1 cellular context compared by ENCODE assay signal in the genomic region with DNA sequence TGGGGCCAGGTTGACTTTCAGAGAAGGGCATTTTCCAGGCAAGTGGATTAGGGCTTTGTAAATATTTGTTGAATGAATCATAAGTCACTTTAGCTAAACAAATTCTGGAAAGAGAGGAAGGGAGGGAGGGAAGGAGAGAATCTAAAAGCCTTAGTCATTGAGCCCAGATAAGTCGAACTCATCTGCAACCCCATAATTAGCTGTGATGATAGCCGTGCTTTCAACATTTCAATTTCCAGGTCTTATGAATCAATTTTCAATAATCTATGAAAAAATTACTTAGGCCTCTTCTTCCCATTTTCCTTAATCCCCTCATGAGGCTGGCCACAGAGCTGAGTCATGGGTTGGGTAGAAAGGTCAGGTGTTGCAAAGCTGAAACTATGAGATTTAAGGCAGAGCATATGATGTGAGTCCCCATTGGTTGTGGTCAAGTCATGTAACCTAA.
TF ChIP-seq lines count a peak whose summit lies in the region.

No MANE protein-coding gene starts in this region.

TF ChIP-seq in HepG2, 621 proteins besides CTCF, POLR2A, EP300 and RAD21 (continued from another document and continues in another):
- TF ChIP-seq, protein P1, sequence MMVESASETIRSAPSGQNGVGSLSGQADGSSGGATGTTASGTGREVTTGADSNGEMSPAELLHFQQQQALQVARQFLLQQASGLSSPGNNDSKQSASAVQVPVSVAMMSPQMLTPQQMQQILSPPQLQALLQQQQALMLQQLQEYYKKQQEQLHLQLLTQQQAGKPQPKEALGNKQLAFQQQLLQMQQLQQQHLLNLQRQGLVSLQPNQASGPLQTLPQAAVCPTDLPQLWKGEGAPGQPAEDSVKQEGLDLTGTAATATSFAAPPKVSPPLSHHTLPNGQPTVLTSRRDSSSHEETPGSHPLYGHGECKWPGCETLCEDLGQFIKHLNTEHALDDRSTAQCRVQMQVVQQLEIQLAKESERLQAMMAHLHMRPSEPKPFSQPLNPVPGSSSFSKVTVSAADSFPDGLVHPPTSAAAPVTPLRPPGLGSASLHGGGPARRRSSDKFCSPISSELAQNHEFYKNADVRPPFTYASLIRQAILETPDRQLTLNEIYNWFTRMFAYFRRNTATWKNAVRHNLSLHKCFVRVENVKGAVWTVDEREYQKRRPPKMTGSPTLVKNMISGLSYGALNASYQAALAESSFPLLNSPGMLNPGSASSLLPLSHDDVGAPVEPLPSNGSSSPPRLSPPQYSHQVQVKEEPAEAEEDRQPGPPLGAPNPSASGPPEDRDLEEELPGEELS (CRISPR knock-in tag; IDR thresholded peaks at IDR 0.05): peak; percentile 73
- TF ChIP-seq ZNF335 (CRISPR knock-in tag; IDR thresholded peaks at IDR 0.05) (no peak), HHEX (CRISPR knock-in tag; IDR thresholded peaks at IDR 0.05) (peak; percentile 35; the same call in 1 of the 2 replicates), ZNF292 (CRISPR knock-in tag; IDR thresholded peaks at IDR 0.05; ENCODE audit: borderline replicate concordance, low read depth) (peak; percentile 28; the same call in 1 of the 2 replicates), FOXA3 (CRISPR knock-in tag; IDR thresholded peaks at IDR 0.05) (peak; percentile 97), ZNF124 (CRISPR knock-in tag; IDR thresholded peaks at IDR 0.05) (no peak), ZNF343 (CRISPR knock-in tag; IDR thresholded peaks at IDR 0.05) (no peak), KDM5B (CRISPR knock-in tag; IDR thresholded peaks at IDR 0.05; ENCODE audit: borderline replicate concordance) (no peak), HNF4G (IDR thresholded peaks at IDR 0.05; ENCODE audit: borderline replicate concordance, low read depth, low read length) (peak; percentile 64), HNF4G (CRISPR knock-in tag; IDR thresholded peaks at IDR 0.05; ENCODE audit: borderline replicate concordance, low read depth) (0 out of 2 replicates have a peak, but pooled peaks have one; percentile 62), ZNF234 (CRISPR knock-in tag; conservative IDR thresholded peaks at IDR 0.05) (no peak), HDAC1 (CRISPR knock-in tag; IDR thresholded peaks at IDR 0.05) (peak; percentile 66), MXI1 (IDR thresholded peaks at IDR 0.05; ENCODE audit: borderline replicate concordance, low read depth, low read length) (no peak), HMG20A (CRISPR knock-in tag; IDR thresholded peaks at IDR 0.05; ENCODE audit: borderline replicate concordance) (peak; percentile 69; the same call in 1 of the 2 replicates), MEIS2 (CRISPR knock-in tag; IDR thresholded peaks at IDR 0.05) (no peak), PITX1 (CRISPR knock-in tag; IDR thresholded peaks at IDR 0.05) (peak; percentile 97), HNRNPLL (IDR thresholded peaks at IDR 0.05; ENCODE audit: low read depth, low read length, poor library complexity, severe bottlenecking) (no peak), ZFY (CRISPR knock-in tag; IDR thresholded peaks at IDR 0.05) (no peak), MAFF (IDR thresholded peaks at IDR 0.05; ENCODE audit: low read depth, low read length) (peak; percentile 70), ZMYM3 (CRISPR knock-in tag; IDR thresholded peaks at IDR 0.05) (peak; percentile 85), ZNF792 (CRISPR knock-in tag; IDR thresholded peaks at IDR 0.05) (peak; percentile 56; the same call in 1 of the 2 replicates), DMAP1 (CRISPR knock-in tag; IDR thresholded peaks at IDR 0.05) (no peak), SP5 (CRISPR knock-in tag; IDR thresholded peaks at IDR 0.05; ENCODE audit: borderline replicate concordance, low read depth) (peak; percentile 43; the same call in 1 of the 2 replicates), NPAS2 (CRISPR knock-in tag; IDR thresholded peaks at IDR 0.05; ENCODE audit: borderline replicate concordance) (no peak), IRF2 (CRISPR knock-in tag; IDR thresholded peaks at IDR 0.05) (peak; percentile 38; the same call in 1 of the 2 replicates), SMARCE1 (IDR thresholded peaks at IDR 0.05; ENCODE audit: borderline replicate concordance) (no peak; the same call in 1 of the 2 replicates), NCOA2 (CRISPR knock-in tag; IDR thresholded peaks at IDR 0.05) (peak; percentile 92), ELF3 (CRISPR knock-in tag; IDR thresholded peaks at IDR 0.05) (peak; percentile 72), NONO (IDR thresholded peaks at IDR 0.05) (no peak), NONO (CRISPR knock-in tag; conservative IDR thresholded peaks at IDR 0.05) (no peak), TGIF2 (CRISPR knock-in tag; IDR thresholded peaks at IDR 0.05) (peak; percentile 35; the same call in 1 of the 2 replicates), LCORL (IDR thresholded peaks at IDR 0.05) (no peak), LCORL (CRISPR knock-in tag; IDR thresholded peaks at IDR 0.05) (peak; percentile 37; the same call in 1 of the 2 replicates), ZNF75D (CRISPR knock-in tag; IDR thresholded peaks at IDR 0.05; ENCODE audit: borderline replicate concordance) (no peak), ZNF143 (CRISPR knock-in tag; IDR thresholded peaks at IDR 0.05) (no peak), MLLT10 (CRISPR knock-in tag; IDR thresholded peaks at IDR 0.05) (no peak), MED1 (CRISPR knock-in tag; IDR thresholded peaks at IDR 0.05) (peak; percentile 77), PCBP2 (optimal IDR thresholded peaks at IDR 0.05; ENCODE audit: low read depth, low read length, poor library complexity, severe bottlenecking) (no peak), ELF4 (CRISPR knock-in tag; IDR thresholded peaks at IDR 0.05; ENCODE audit: borderline replicate concordance) (peak; percentile 63; the same call in 1 of the 2 replicates), ZSCAN25 (CRISPR knock-in tag; IDR thresholded peaks at IDR 0.05) (no peak), NCOR1 (IDR thresholded peaks at IDR 0.05; ENCODE audit: borderline replicate concordance, low read length) (peak; percentile 66; the same call in 1 of the 2 replicates), NR2F2 (IDR thresholded peaks at IDR 0.05; ENCODE audit: borderline replicate concordance, low read depth) (peak; percentile 84; the same call in 1 of the 2 replicates), ERF (CRISPR knock-in tag; IDR thresholded peaks at IDR 0.05) (no peak; the same call in 1 of the 2 replicates), SKI (IDR thresholded peaks at IDR 0.05; ENCODE audit: partially characterized antibody) (no peak), ZSCAN31 (CRISPR knock-in tag; IDR thresholded peaks at IDR 0.05; ENCODE audit: low read depth) (no peak), ZNF530 (CRISPR knock-in tag; IDR thresholded peaks at IDR 0.05; ENCODE audit: low read depth) (no peak), TARDBP (CRISPR knock-in tag; IDR thresholded peaks at IDR 0.05) (peak; percentile 24; the same call in 1 of the 2 replicates), BRCA1 (CRISPR knock-in tag; IDR thresholded peaks at IDR 0.05) (no peak), SOX6 (IDR thresholded peaks at IDR 0.05) (no peak), SOX6 (CRISPR knock-in tag; IDR thresholded peaks at IDR 0.05) (peak; percentile 50; the same call in 1 of the 2 replicates), ZNF12 (CRISPR knock-in tag; IDR thresholded peaks at IDR 0.05) (peak; percentile 65; the same call in 1 of the 2 replicates), NFE2L2 (IDR thresholded peaks at IDR 0.05; ENCODE audit: low read length) (peak; percentile 72), FOXP1 (IDR thresholded peaks at IDR 0.05) (no peak), FOXP1 (CRISPR knock-in tag; IDR thresholded peaks at IDR 0.05) (peak; percentile 76; the same call in 1 of the 2 replicates), ISX (CRISPR knock-in tag; conservative IDR thresholded peaks at IDR 0.05) (no peak), ZNF614 (CRISPR knock-in tag; IDR thresholded peaks at IDR 0.05; ENCODE audit: borderline replicate concordance) (no peak), GATA4 (IDR thresholded peaks at IDR 0.05; ENCODE audit: borderline replicate concordance, low read depth) (0 out of 2 replicates have a peak, but pooled peaks have one; percentile 39)
- TF ChIP-seq, protein P2, sequence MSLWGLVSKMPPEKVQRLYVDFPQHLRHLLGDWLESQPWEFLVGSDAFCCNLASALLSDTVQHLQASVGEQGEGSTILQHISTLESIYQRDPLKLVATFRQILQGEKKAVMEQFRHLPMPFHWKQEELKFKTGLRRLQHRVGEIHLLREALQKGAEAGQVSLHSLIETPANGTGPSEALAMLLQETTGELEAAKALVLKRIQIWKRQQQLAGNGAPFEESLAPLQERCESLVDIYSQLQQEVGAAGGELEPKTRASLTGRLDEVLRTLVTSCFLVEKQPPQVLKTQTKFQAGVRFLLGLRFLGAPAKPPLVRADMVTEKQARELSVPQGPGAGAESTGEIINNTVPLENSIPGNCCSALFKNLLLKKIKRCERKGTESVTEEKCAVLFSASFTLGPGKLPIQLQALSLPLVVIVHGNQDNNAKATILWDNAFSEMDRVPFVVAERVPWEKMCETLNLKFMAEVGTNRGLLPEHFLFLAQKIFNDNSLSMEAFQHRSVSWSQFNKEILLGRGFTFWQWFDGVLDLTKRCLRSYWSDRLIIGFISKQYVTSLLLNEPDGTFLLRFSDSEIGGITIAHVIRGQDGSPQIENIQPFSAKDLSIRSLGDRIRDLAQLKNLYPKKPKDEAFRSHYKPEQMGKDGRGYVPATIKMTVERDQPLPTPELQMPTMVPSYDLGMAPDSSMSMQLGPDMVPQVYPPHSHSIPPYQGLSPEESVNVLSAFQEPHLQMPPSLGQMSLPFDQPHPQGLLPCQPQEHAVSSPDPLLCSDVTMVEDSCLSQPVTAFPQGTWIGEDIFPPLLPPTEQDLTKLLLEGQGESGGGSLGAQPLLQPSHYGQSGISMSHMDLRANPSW (CRISPR knock-in tag; IDR thresholded peaks at IDR 0.05; ENCODE audit: borderline replicate concordance): peak; percentile 65; the same call in 1 of the 2 replicates
- TF ChIP-seq, protein P3, sequence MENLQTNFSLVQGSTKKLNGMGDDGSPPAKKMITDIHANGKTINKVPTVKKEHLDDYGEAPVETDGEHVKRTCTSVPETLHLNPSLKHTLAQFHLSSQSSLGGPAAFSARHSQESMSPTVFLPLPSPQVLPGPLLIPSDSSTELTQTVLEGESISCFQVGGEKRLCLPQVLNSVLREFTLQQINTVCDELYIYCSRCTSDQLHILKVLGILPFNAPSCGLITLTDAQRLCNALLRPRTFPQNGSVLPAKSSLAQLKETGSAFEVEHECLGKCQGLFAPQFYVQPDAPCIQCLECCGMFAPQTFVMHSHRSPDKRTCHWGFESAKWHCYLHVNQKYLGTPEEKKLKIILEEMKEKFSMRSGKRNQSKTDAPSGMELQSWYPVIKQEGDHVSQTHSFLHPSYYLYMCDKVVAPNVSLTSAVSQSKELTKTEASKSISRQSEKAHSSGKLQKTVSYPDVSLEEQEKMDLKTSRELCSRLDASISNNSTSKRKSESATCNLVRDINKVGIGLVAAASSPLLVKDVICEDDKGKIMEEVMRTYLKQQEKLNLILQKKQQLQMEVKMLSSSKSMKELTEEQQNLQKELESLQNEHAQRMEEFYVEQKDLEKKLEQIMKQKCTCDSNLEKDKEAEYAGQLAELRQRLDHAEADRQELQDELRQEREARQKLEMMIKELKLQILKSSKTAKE (CRISPR knock-in tag; IDR thresholded peaks at IDR 0.05; ENCODE audit: borderline replicate concordance): no peak
- TF ChIP-seq, protein P4, sequence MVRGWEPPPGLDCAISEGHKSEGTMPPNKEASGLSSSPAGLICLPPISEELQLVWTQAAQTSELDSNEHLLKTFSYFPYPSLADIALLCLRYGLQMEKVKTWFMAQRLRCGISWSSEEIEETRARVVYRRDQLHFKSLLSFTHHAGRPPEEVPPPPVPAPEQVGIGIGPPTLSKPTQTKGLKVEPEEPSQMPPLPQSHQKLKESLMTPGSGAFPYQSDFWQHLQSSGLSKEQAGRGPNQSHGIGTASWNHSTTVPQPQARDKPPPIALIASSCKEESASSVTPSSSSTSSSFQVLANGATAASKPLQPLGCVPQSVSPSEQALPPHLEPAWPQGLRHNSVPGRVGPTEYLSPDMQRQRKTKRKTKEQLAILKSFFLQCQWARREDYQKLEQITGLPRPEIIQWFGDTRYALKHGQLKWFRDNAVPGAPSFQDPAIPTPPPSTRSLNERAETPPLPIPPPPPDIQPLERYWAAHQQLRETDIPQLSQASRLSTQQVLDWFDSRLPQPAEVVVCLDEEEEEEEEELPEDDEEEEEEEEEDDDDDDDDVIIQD (CRISPR knock-in tag; IDR thresholded peaks at IDR 0.05; ENCODE audit: low read depth): peak; percentile 17; the same call in 1 of the 2 replicates
- TF ChIP-seq, protein P5, sequence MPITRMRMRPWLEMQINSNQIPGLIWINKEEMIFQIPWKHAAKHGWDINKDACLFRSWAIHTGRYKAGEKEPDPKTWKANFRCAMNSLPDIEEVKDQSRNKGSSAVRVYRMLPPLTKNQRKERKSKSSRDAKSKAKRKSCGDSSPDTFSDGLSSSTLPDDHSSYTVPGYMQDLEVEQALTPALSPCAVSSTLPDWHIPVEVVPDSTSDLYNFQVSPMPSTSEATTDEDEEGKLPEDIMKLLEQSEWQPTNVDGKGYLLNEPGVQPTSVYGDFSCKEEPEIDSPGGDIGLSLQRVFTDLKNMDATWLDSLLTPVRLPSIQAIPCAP (CRISPR knock-in tag; IDR thresholded peaks at IDR 0.05; ENCODE audit: low read depth): no peak
- TF ChIP-seq, protein P6, sequence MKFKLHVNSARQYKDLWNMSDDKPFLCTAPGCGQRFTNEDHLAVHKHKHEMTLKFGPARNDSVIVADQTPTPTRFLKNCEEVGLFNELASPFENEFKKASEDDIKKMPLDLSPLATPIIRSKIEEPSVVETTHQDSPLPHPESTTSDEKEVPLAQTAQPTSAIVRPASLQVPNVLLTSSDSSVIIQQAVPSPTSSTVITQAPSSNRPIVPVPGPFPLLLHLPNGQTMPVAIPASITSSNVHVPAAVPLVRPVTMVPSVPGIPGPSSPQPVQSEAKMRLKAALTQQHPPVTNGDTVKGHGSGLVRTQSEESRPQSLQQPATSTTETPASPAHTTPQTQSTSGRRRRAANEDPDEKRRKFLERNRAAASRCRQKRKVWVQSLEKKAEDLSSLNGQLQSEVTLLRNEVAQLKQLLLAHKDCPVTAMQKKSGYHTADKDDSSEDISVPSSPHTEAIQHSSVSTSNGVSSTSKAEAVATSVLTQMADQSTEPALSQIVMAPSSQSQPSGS (CRISPR knock-in tag; IDR thresholded peaks at IDR 0.05): peak; percentile 82
- TF ChIP-seq, protein P7, sequence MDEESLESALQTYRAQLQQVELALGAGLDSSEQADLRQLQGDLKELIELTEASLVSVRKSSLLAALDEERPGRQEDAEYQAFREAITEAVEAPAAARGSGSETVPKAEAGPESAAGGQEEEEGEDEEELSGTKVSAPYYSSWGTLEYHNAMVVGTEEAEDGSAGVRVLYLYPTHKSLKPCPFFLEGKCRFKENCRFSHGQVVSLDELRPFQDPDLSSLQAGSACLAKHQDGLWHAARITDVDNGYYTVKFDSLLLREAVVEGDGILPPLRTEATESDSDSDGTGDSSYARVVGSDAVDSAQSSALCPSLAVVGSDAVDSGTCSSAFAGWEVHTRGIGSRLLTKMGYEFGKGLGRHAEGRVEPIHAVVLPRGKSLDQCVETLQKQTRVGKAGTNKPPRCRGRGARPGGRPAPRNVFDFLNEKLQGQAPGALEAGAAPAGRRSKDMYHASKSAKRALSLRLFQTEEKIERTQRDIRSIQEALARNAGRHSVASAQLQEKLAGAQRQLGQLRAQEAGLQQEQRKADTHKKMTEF (CRISPR knock-in tag; IDR thresholded peaks at IDR 0.05): peak; percentile 60
